21 cellular contexts compared by ENCODE assay signal in the genomic region with DNA sequence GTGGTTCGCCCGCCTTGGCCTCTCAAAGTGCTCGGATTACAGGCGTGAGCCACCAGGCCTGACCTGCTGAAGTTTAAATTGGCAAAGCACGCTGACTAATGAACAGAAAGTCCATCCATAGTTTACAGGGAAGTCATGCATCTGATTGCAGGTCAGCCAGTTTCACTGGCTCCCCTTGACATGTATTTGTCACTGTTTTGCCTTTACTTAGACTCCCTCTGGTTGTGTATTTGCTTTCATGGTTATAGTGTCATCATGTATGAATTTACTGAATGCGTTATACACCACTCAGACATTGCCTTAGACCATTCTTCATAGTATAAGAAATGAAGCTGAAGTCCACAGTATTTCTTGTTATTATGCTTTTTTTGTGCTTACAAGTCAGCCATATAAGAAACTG.
"Had no signal": no experiment of that assay in that cellular context is flagged by ENCODE, and none has a peak within 500 bp of the region (broad histone marks: within the 10 kb centered on the region; RNA-seq: fewer than 3 reads in every experiment).

No MANE protein-coding gene starts in this region.

- DNase-seq: activated CD4-positive, alpha-beta T cell treated with anti-CD3 and anti-CD28 coated beads, Interleukin-2, amount 10 ng/mL, durations not matched to agents 7 days and 5 days; activated CD8-positive, alpha-beta memory T cell treated with anti-CD3 and anti-CD28 coated beads, Interleukin-2, amount 10 ng/mL, durations not matched to agents 7 days and 5 days; activated CD8-positive, alpha-beta T cell treated with anti-CD3 and anti-CD28 coated beads for 36 hours; activated gamma-delta T cell; activated naive CD4-positive, alpha-beta T cell treated with anti-CD3 and anti-CD28 coated beads, Interleukin-2, amount 50 U/mL, for 16 hours; activated naive CD8-positive, alpha-beta T cell treated with anti-CD3 and anti-CD28 coated beads, Interleukin-2, amount 50 U/mL, for 24 hours; activated T-cell treated with anti-CD3 and anti-CD28 coated beads for 4 hours; cortex of kidney; foreskin fibroblast; kidney; lower lobe of right lung; naive thymus-derived CD4-positive, alpha-beta T cell; retina; stimulated activated CD4-positive, alpha-beta T cell treated with anti-CD3 and anti-CD28 coated beads, Interleukin-4, amount 100 ng/mL, for 4 hours; stimulated activated naive CD8-positive, alpha-beta T cell treated with anti-CD3 and anti-CD28 coated beads, Interleukin-15, amount 100 ng/mL, for 72 hours; tibial artery had no signal

- H3K27me3 ChIP-seq: cardiac muscle cell, neural progenitor cell, tibial artery had no signal

- H3K9ac ChIP-seq: neural progenitor cell had no signal

- H3K4me3 ChIP-seq: cardiac muscle cell, lower lobe of right lung, neural progenitor cell, tibial artery had no signal

- H3K4me2 ChIP-seq: neural progenitor cell had no signal

- H2AFZ ChIP-seq: neural progenitor cell had no signal

- H3K9me3 ChIP-seq: lower lobe of right lung, tibial artery had no signal

- ATAC-seq: activated CD4-positive, CD25-positive, alpha-beta regulatory T cell treated with anti-CD3 and anti-CD28 coated beads, Interleukin-2, amount 50 U/mL, for 24 hours; activated CD8-positive, alpha-beta memory T cell treated with anti-CD3 and anti-CD28 coated beads, Interleukin-2, amount 10 ng/mL, durations not matched to agents 7 days and 5 days; activated CD8-positive, alpha-beta T cell treated with anti-CD3 and anti-CD28 coated beads for 36 hours; activated naive CD8-positive, alpha-beta T cell treated with anti-CD3 and anti-CD28 coated beads, Interleukin-2, amount 50 U/mL, for 24 hours; left lobe of liver; lower lobe of right lung; naive thymus-derived CD4-positive, alpha-beta T cell; stimulated activated naive CD8-positive, alpha-beta T cell treated with anti-CD3 and anti-CD28 coated beads, Interleukin-15, amount 100 ng/mL, for 72 hours had no signal

- H3K36me3 ChIP-seq: cardiac muscle cell, lower lobe of right lung, neural progenitor cell, tibial artery had no signal

- H3K4me1 ChIP-seq: lower lobe of right lung, neural progenitor cell, tibial artery had no signal

- H3K27ac ChIP-seq: cardiac muscle cell, lower lobe of right lung, neural progenitor cell, tibial artery, VCaP had no signal
